In genomic region chr6:1643111-1643510, GRCh38 we compare ENCODE assay signal across 24 cellular contexts.
"Had no signal": no experiment of that assay in that cellular context is flagged by ENCODE, and none has a peak within 500 bp of the region (broad histone marks: within the 10 kb centered on the region; RNA-seq: fewer than 3 reads in every experiment).

No MANE protein-coding gene starts in this region.

- DNase-seq: activated CD4-positive, alpha-beta memory T cell treated with anti-CD3 and anti-CD28 coated beads for 36 hours; activated CD4-positive, alpha-beta T cell treated with anti-CD3 and anti-CD28 coated beads for 36 hours; activated CD4-positive, alpha-beta T cell treated with anti-CD3 and anti-CD28 coated beads, Interleukin-2, amount 50 U/mL, for 1 hour; activated CD8-positive, alpha-beta memory T cell treated with anti-CD3 and anti-CD28 coated beads, Interleukin-2, amount 50 U/mL, for 4 hours; activated effector memory CD4-positive, alpha-beta T cell treated with Interleukin-2 at 50 U/mL for 16 hours; activated naive CD4-positive, alpha-beta T cell treated with anti-CD3 and anti-CD28 coated beads, Interleukin-2, amount 10 ng/mL, durations not matched to agents 7 days and 5 days; activated naive CD8-positive, alpha-beta T cell treated with anti-CD3 and anti-CD28 coated beads, Interleukin-2, amount 50 U/mL, for 24 hours; activated T-cell treated with anti-CD3 and anti-CD28 coated beads, Interleukin-2, amount 50 U/mL, for 48 hours; anterior cingulate cortex; caudate nucleus; MM.1S; MV-4-11; NCI-H1092; NCI-H1436 treated with DMSO at 0.1 percent for 48 hours; NCI-H1694 treated with DMSO at 0.1 percent for 48 hours; NCI-H2029; NCI-H345; NCI-H524 treated with DMSO at 0.1 percent for 48 hours; SHP77; SJCRH30 had no signal

- H3K4me1 ChIP-seq: SJCRH30 had no signal

- H3K27ac ChIP-seq: KMS-11, SJCRH30, SK-N-MC had no signal

- H3K4me2 ChIP-seq: KMS-11 had no signal

- H3K9me3 ChIP-seq: SJCRH30 had no signal

- FAIRE-seq: bronchial epithelial cell, TTC549 had no signal

- H3K27me3 ChIP-seq: SJCRH30 had no signal

- H3K36me3 ChIP-seq: SJCRH30 had no signal

- H3K4me3 ChIP-seq: SJCRH30, SK-N-MC had no signal

- H3K9ac ChIP-seq: KMS-11 had no signal
